8 cellular contexts compared by ENCODE assay signal in the genomic region with DNA sequence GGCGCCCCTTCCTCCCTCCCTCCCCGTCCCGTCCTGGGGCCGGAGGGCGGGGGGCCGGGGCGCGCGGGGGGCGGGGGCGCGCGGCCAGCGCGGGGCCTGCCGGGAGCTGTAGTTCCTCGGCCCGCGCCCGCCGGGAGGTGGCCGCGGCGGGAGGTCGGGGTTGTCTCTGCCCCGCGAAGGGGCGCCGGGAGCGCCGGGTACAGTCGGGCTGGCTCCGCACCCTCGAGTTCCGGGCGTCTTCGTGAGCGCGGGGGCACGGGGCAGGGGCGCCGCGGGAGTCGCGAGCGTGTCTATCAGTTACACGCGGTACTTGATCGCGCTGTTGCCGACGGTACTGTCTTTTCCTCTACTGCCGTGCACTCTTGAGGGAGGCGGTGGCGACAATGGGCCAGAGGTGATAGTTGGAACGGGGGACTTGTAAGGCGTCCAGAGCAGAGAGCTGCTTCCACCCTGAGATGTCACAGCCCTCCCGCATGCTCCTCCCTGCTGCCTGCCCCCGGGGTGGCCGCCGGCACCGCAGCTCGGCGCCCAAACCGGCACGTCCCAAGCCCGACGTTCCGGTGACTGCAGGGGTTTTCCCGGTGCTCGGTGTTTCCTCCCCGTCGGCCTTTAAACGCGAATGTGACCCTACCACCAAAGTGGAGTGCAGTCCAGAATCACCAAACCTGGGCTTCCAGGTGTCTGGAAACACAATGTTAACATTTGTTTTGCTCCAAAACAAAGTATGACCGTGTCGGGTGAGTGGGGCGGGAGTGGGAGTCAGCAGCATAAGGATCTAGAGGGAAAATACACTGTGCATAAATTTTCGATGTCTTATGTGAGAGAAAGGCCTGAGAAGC. TPM values are rescaled to one million over a fixed set of nuclear protein-coding genes. Genes with fewer than 3 reads are reported as not detected.
DNase-seq lines count a peak whose midpoint lies in the region; ATAC-seq, FAIRE-seq and TF ChIP-seq lines count a peak whose summit lies in the region.

A gene (minus strand): TSS at position 48 of the 839 bp plus-strand sequence. CDS start 8,309 bp downstream, outside the sequence.

- TF ChIP-seq EP300 in tibial nerve (IDR thresholded peaks at IDR 0.05): peak in 1 of 2 donors; percentile 75

- H2BK15ac ChIP-seq in neuronal stem cell (ENCODE audit: low read length): no peak within 1 kb of the TSS

- TF ChIP-seq CTCF in RWPE1 (conservative IDR thresholded peaks at IDR 0.05; ENCODE audit: low read depth): no peak
- peak in 2 of 5 experiments; percentile 3 to 42 for TF ChIP-seq CTCF in tibial nerve (IDR thresholded peaks at IDR 0.05)

- peak within 1 kb of the TSS; percentile 77 for H3K9ac ChIP-seq in neuronal stem cell (ENCODE audit: low read depth, low read length, poor library complexity)

- H3K79me1 ChIP-seq in neuronal stem cell (ENCODE audit: low read depth, low read length): peaks cover 1% of the 10 kb centered on the region

- H3K18ac ChIP-seq in neuronal stem cell (ENCODE audit: low read length): peak within 1 kb of the TSS; percentile 98

- H2BK12ac ChIP-seq in neuronal stem cell (ENCODE audit: low read length): peak within 1 kb of the TSS; percentile 84

- H3K9me3 ChIP-seq in neuronal stem cell (replicated peaks in 1 of 2; ENCODE audit: control insufficient read depth in 2 of 2, insufficient read depth in 1 of 2, low read depth in 1 of 2, low read length in 2 of 2) (no peaks in the 10 kb centered on the region), tibial nerve (no peaks in the 10 kb centered on the region)

- POLR2A ChIA-PET in RWPE1 (lab: Yijun Ruan, JAX; ENCODE audit: low non-redundant PET): interaction anchor here (0.7 to 1.2 kb wide), 2 partner anchors 20 to 93 kb away, joined by 3 to 4 read pairs; a partner anchor contains a TSS

- peak within 1 kb of the TSS; percentile 97 for H3K23ac ChIP-seq in neuronal stem cell (ENCODE audit: low read depth, low read length, poor library complexity)

- H2BK120ac ChIP-seq in neuronal stem cell (ENCODE audit: low read depth, low read length): no peak within 1 kb of the TSS

- peak within 1 kb of the TSS; percentile 91 to 94 for H3K4me3 ChIP-seq in neuronal stem cell (ENCODE audit: low read length in 2 of 2)
- H3K4me3 ChIP-seq in tibial nerve: peak within 1 kb of the TSS; percentile 78 to 92 (median 81)

- peak within 1 kb of the TSS; percentile 72 for H4K91ac ChIP-seq in neuronal stem cell (ENCODE audit: low read depth, low read length, poor library complexity)

- no peak within 1 kb of the TSS for H2BK5ac ChIP-seq in neuronal stem cell (ENCODE audit: low read length)

- WGBS in neuronal stem cell (ENCODE audit: extremely low coverage in 2 of 2, insufficient read length in 2 of 2, insufficient replicate concordance in 1 of 2), 2 donors: no CpG with 5 or more reads among the region's 79 CpGs
- 2 to 3% methylated on average over 29 to 33 of the region's 79 CpGs for WGBS in tibial nerve, 2 donors

- peak; percentile 76 for ATAC-seq in GM19452 (IDR thresholded peaks at IDR 0.05; ENCODE audit: unreplicated experiment)
- peak; percentile 69 for ATAC-seq in HG03521 (IDR thresholded peaks at IDR 0.05; ENCODE audit: unreplicated experiment)

- peak; percentile 76 for DNase-seq in COLO668 (lab: John Stamatoyannopoulos, UW; ENCODE audit: unreplicated experiment)
- DNase-seq in RWPE1 (ENCODE audit: low spot score): peak; percentile 62
- DNase-seq in activated naive CD4-positive, alpha-beta T cell (lab: John Stamatoyannopoulos, UW): peak; percentile 20 to 70 (median 46)
- DNase-seq in frontal cortex (ENCODE audit: low spot score in 2 of 2): peak; percentile 78 to 88
- no peak for DNase-seq in neuronal stem cell (ENCODE audit: low spot score)
- peak; percentile 30 to 43 for DNase-seq in tibial nerve (ENCODE audit: low spot score in 2 of 2)

- peak within 1 kb of the TSS; percentile 78 for H3K4me2 ChIP-seq in neuronal stem cell (ENCODE audit: insufficient read depth, low read length, poor library complexity, severe bottlenecking)

- CTCF ChIA-PET in RWPE1 (lab: Yijun Ruan, JAX): interaction anchor here (0.6 kb wide), 1 partner anchor 582 kb away, joined by 3 read pairs; no protein-coding TSS in a partner anchor

- peaks cover 0 to 11% (median 10%) of the 10 kb centered on the region in 3 experiments for H3K27me3 ChIP-seq in neuronal stem cell (ENCODE audit: control insufficient read depth in 3 of 3, insufficient read depth in 3 of 3, low read depth in 1 of 3, low read length in 3 of 3)
- no peaks in the 10 kb centered on the region for H3K27me3 ChIP-seq in tibial nerve

- H3K36me3 ChIP-seq in neuronal stem cell (replicated peaks in 1 of 2; ENCODE audit: control insufficient read depth in 2 of 2, insufficient read depth in 2 of 2, low read length in 2 of 2): peaks cover 0 to 25% of the 10 kb centered on the region in 2 donors
- H3K36me3 ChIP-seq in tibial nerve: no peaks in the 10 kb centered on the region

- TF ChIP-seq POLR2A in tibial nerve (IDR thresholded peaks at IDR 0.05): peak; percentile 15 to 83

- H3K14ac ChIP-seq in neuronal stem cell (ENCODE audit: low read length): peak within 1 kb of the TSS; percentile 71

- no peak within 1 kb of the TSS for H2AK5ac ChIP-seq in neuronal stem cell (ENCODE audit: low read depth, low read length)

- peak within 1 kb of the TSS; percentile 99 for H2AFZ ChIP-seq in neuronal stem cell (ENCODE audit: low read length)

- no peak for FAIRE-seq in frontal cortex (lab: Jason Lieb, UNC)

- no peak within 1 kb of the TSS for H3K4ac ChIP-seq in neuronal stem cell (ENCODE audit: low read length)

- peaks cover 2 to 9% of the 10 kb centered on the region in 2 donors for H3K4me1 ChIP-seq in neuronal stem cell (ENCODE audit: control insufficient read depth in 2 of 2, insufficient read depth in 1 of 2, low read depth in 1 of 2, low read length in 2 of 2)
- H3K4me1 ChIP-seq in tibial nerve: peaks cover 0 to 52% (median 4%) of the 10 kb centered on the region in 4 donors

- no peak within 1 kb of the TSS for H4K8ac ChIP-seq in neuronal stem cell (ENCODE audit: low read depth, low read length)

- H3K27ac ChIP-seq in RWPE1 (peak within 1 kb of the TSS; percentile 83), neuronal stem cell (replicated peaks; ENCODE audit: low read length) (peak within 1 kb of the TSS; percentile 84), tibial nerve (peak within 1 kb of the TSS; percentile 94 to 97 (median 95))

RNA-seq across cellular contexts. Expression of the gene that starts here (rescaled TPM):
- total RNA-seq in frontal cortex: 24.1 TPM
- 23.0 TPM for polyA plus RNA-seq in neuronal stem cell (2013, experiment 1 of 2)
- 23.0 TPM for polyA plus RNA-seq in neuronal stem cell (2013, experiment 2 of 2)
- 10 to 100 TPM; 39.0 to 57.3 (median 54.4) TPM for total RNA-seq in tibial nerve
